In the genomic region with DNA sequence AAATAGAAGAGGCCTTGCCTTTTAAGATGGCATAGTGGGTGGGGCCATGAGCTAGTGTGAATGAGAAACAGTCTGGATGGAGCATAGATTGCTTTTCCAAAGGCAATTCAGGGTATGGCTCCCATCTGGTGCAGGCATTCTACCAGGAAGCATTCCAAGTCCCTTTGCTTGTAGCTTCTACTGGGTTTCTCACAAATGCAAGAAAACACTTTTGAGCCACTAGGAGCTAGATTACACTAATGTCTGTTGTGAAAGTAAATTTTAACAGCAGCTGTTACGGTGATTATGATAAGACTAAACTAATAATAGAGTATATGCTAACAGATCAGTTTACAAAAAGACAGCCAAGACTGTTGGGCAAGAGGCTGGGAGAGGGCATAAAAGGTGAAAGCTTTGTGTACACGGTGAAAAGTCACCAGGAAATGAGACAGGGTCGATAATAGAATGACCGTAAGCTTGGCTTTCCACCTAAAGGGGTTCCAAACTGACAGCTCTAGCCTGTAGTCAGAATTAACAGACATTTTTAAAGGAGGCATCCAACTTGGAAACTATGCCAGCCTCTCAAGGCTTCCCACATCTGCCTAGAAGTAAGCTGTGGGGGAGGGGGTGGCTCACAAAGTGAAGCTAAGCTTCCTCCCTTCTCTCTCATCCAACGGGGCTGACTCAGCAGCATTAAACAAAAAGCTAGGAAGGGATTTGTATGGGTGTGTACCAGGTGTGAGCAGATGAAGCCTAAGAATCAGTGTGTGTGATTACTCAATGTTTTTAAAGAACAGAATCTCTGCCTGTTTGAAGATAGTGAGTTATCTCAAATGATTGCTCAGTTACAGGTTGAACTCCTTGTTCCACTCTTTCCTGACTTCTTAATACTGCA, we compare ENCODE assay signal across 9 cellular contexts.
A peak's percentile ranks its signal among the peaks of the same experiment; 100 is the strongest.
DNase-seq lines count a peak whose midpoint lies in the region; ATAC-seq, FAIRE-seq and TF ChIP-seq lines count a peak whose summit lies in the region.
"Had no signal": no experiment of that assay in that cellular context is flagged by ENCODE, and none has a peak within 500 bp of the region (broad histone marks: within the 10 kb centered on the region; RNA-seq: fewer than 3 reads in every experiment).

No MANE protein-coding gene starts in this region.

- no peaks in the 10 kb centered on the region for H3K36me3 ChIP-seq in mucosa of stomach (ENCODE audit: control insufficient read depth, insufficient read depth, low read length)
- no peaks in the 10 kb centered on the region for H3K36me3 ChIP-seq in kidney (ENCODE audit: control insufficient read depth in 1 of 2, insufficient read depth in 2 of 2, low read length in 2 of 2)

- H3K27ac ChIP-seq in kidney (ENCODE audit: low read depth in 2 of 2, low read length in 2 of 2), result no peak overlapping the region

- H3K9me3 Mint-ChIP-seq in activated T-helper 2 cell treated with anti-CD3 and anti-CD28 coated beads, Interferon-gamma antibody, Interleukin-2, Interleukin-4, amounts not matched to agents 10 μg/mL and 5 μg/mL and 100 μg/mL, durations not matched to agents 14 hours and 24 hours and 36 hours, result peaks cover 19% of the 10 kb centered on the region

- H3K4me1 Mint-ChIP-seq in activated T-helper 2 cell treated with anti-CD3 and anti-CD28 coated beads, Interferon-gamma antibody, Interleukin-2, Interleukin-4, amounts not matched to agents 10 μg/mL and 5 μg/mL and 100 μg/mL, durations not matched to agents 14 hours and 24 hours and 36 hours (ENCODE audit: low read depth), result no peaks in the 10 kb centered on the region
- H3K4me1 Mint-ChIP-seq: activated B cell treated with CpG ODN at 0.5 μM for 24 hours had no signal

- H3K4me3 Mint-ChIP-seq in activated T-helper 2 cell treated with anti-CD3 and anti-CD28 coated beads, Interferon-gamma antibody, Interleukin-2, Interleukin-4, amounts not matched to agents 10 μg/mL and 5 μg/mL and 100 μg/mL, durations not matched to agents 14 hours and 24 hours and 36 hours (ENCODE audit: low read depth), result no peak overlapping the region
- H3K4me3 Mint-ChIP-seq: activated B cell treated with CpG ODN at 0.5 μM for 24 hours had no signal

- H3K36me3 Mint-ChIP-seq in activated T-helper 2 cell treated with anti-CD3 and anti-CD28 coated beads, Interferon-gamma antibody, Interleukin-2, Interleukin-4, amounts not matched to agents 10 μg/mL and 5 μg/mL and 100 μg/mL, durations not matched to agents 14 hours and 24 hours and 36 hours (ENCODE audit: low read depth), result peaks cover 5% of the 10 kb centered on the region

- H3K27me3 ChIP-seq in mucosa of stomach (ENCODE audit: control insufficient read depth, insufficient read depth, low read length), result no peaks in the 10 kb centered on the region

- peak overlapping the region; percentile 5 for H3K4me3 ChIP-seq in mucosa of stomach (ENCODE audit: low read length)
- peak overlapping the region in 1 of 2 donors; percentile 20 for H3K4me3 ChIP-seq in kidney (ENCODE audit: low read length in 2 of 2)

- intact Hi-C loops in activated T-helper 2 cell treated with anti-CD3 and anti-CD28 coated beads, Interferon-gamma antibody, Interleukin-2, Interleukin-4, amounts not matched to agents 10 μg/mL and 5 μg/mL and 100 μg/mL, durations not matched to agents 14 hours and 24 hours and 36 hours (cut with micrococcal nuclease), result no loop called here
- intact Hi-C loops in kidney (cut with DNase I), result no loop called here

- H3K9ac ChIP-seq in mucosa of stomach (ENCODE audit: low read length) (no peak overlapping the region), kidney (ENCODE audit: low read length in 2 of 2) (no peak overlapping the region)

- peaks cover 1% of the 10 kb centered on the region for H3K27me3 Mint-ChIP-seq in activated T-helper 2 cell treated with anti-CD3 and anti-CD28 coated beads, Interferon-gamma antibody, Interleukin-2, Interleukin-4, amounts not matched to agents 10 μg/mL and 5 μg/mL and 100 μg/mL, durations not matched to agents 14 hours and 24 hours and 36 hours (ENCODE audit: low read depth)
- H3K27me3 Mint-ChIP-seq: activated B cell treated with CpG ODN at 0.5 μM for 24 hours had no signal

- DNase-seq in COLO668 (lab: John Stamatoyannopoulos, UW; ENCODE audit: unreplicated experiment), result peak; percentile 48
- DNase-seq in NCI-H2196 (lab: John Stamatoyannopoulos, UW; ENCODE audit: unreplicated experiment), result peak; percentile 64
- DNase-seq in dermis microvascular lymphatic vessel endothelial cell (ENCODE audit: low read depth in 2 of 2), result peak; percentile 45 to 66
- DNase-seq in activated T-helper 2 cell treated with anti-CD3 and anti-CD28 coated beads, Interferon-gamma antibody, Interleukin-2, Interleukin-4, amounts not matched to agents 10 μg/mL and 5 μg/mL and 100 μg/mL, durations not matched to agents 14 hours and 24 hours and 36 hours (ENCODE audit: low spot score), result no peak
- DNase-seq in NOMO-1 treated with DMSO at 0.1 percent for 48 hours (lab: John Stamatoyannopoulos, UW; ENCODE audit: unreplicated experiment), result no peak
- no peak for DNase-seq in kidney
- DNase-seq: activated B cell treated with CpG ODN at 0.5 μM for 24 hours had no signal

- no peak for FAIRE-seq in kidney (lab: Jason Lieb, UNC)

- H3K9me3 ChIP-seq in mucosa of stomach (ENCODE audit: control insufficient read depth, low read length) (no peaks in the 10 kb centered on the region), kidney (ENCODE audit: control insufficient read depth in 1 of 2, low read length in 2 of 2) (peaks cover 0 to 10% of the 10 kb centered on the region in 2 donors)

- H3K27ac Mint-ChIP-seq in activated T-helper 2 cell treated with anti-CD3 and anti-CD28 coated beads, Interferon-gamma antibody, Interleukin-2, Interleukin-4, amounts not matched to agents 10 μg/mL and 5 μg/mL and 100 μg/mL, durations not matched to agents 14 hours and 24 hours and 36 hours, result no peak overlapping the region
- H3K27ac Mint-ChIP-seq: activated B cell treated with CpG ODN at 0.5 μM for 24 hours had no signal

- TF ChIP-seq CTCF in kidney (IDR thresholded peaks at IDR 0.05; ENCODE audit: borderline replicate concordance, extremely low read depth, insufficient read depth), result no peak

- peaks cover 24% of the 10 kb centered on the region for H3K4me1 ChIP-seq in mucosa of stomach (ENCODE audit: control insufficient read depth, insufficient read depth, low read length)
- peaks cover 2 to 5% of the 10 kb centered on the region in 2 donors for H3K4me1 ChIP-seq in kidney (ENCODE audit: control insufficient read depth in 1 of 2, insufficient read depth in 1 of 2, low read depth in 1 of 2, low read length in 2 of 2)

- ATAC-seq in HG03139 (IDR thresholded peaks at IDR 0.05; ENCODE audit: unreplicated experiment), result no peak

Comparison
In these comparisons a context has a peak if more than half of its experiments do, and no peak if none do; other contexts are left out.
1. DNase-seq: peak in COLO668 (single experiment), NCI-H2196 (single experiment) and dermis microvascular lymphatic vessel endothelial cell (2 of 2); none in activated T-helper 2 cell treated with anti-CD3 and anti-CD28 coated beads, Interferon-gamma antibody, Interleukin-2, Interleukin-4, amounts not matched to agents 10 μg/mL and 5 μg/mL and 100 μg/mL, durations not matched to agents 14 hours and 24 hours and 36 hours (single experiment), NOMO-1 treated with DMSO at 0.1 percent for 48 hours (single experiment) and kidney (single experiment).